ENCODE assay signal across 11 cellular contexts in the genomic region with DNA sequence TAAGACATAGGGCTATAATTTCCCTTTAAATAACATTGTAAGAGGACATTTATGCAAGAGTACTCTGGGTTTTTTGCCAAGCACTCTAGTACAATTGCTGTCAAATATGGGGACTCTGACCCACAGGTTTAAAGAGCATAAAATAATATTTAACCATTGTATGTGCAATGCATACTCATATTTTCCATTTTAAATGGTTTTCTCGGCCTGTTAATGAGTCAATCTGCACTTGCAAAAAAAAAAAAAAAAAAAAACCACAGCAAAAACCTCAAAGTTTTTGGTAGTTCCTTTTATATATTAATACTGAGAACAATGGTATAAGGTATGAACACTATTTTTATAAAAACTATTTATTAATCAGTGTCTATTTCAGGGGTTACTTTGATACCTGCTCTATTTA.
A peak's percentile ranks its signal among the peaks of the same experiment; 100 is the strongest.
DNase-seq lines count a peak whose midpoint lies in the region; ATAC-seq, FAIRE-seq and TF ChIP-seq lines count a peak whose summit lies in the region.
"Had no signal": no experiment of that assay in that cellular context is flagged by ENCODE, and none has a peak within 500 bp of the region (broad histone marks: within the 10 kb centered on the region; RNA-seq: fewer than 3 reads in every experiment).

No MANE protein-coding gene starts in this region.

- ATAC-seq in GM18519 (IDR thresholded peaks at IDR 0.05; ENCODE audit: low FRiP score, unreplicated experiment) = peak; percentile 38
- ATAC-seq in GM21515 (IDR thresholded peaks at IDR 0.05; ENCODE audit: unreplicated experiment) = peak; percentile 48
- peak; percentile 59 for ATAC-seq in HG03378 (IDR thresholded peaks at IDR 0.05; ENCODE audit: unreplicated experiment)
- ATAC-seq: heart right ventricle had no signal

- no peaks in the 10 kb centered on the region for H3K27me3 ChIP-seq in astrocyte (ENCODE audit: insufficient read depth, low read length)
- no peaks in the 10 kb centered on the region for H3K27me3 ChIP-seq in tibial nerve
- H3K27me3 ChIP-seq: heart right ventricle had no signal

- H3K27ac ChIP-seq in astrocyte (ENCODE audit: low read depth, low read length) (no peak overlapping the region), tibial nerve (no peak overlapping the region)
- H3K27ac ChIP-seq: heart right ventricle, VCaP had no signal

- TF ChIP-seq EP300 in tibial nerve (IDR thresholded peaks at IDR 0.05) = no peak

- H3K79me2 ChIP-seq in astrocyte (ENCODE audit: insufficient read depth, low read length) = no peaks in the 10 kb centered on the region

- no peaks in the 10 kb centered on the region for H4K20me1 ChIP-seq in astrocyte (ENCODE audit: insufficient read depth, low read length)

- no peak overlapping the region for H3K27ac Mint-ChIP-seq in astrocyte (ENCODE audit: unreplicated experiment)

- no peaks in the 10 kb centered on the region for H3K36me3 Mint-ChIP-seq in astrocyte (ENCODE audit: low read depth, unreplicated experiment)

- no peak for FAIRE-seq in astrocyte (lab: Jason Lieb, UNC)
- FAIRE-seq in urothelium cell line (lab: Jason Lieb, UNC) = no peak

- TF ChIP-seq CTCF in astrocyte (IDR thresholded peaks at IDR 0.05; ENCODE audit: insufficient read depth, low read depth, low read length) (no peak), tibial nerve (IDR thresholded peaks at IDR 0.05) (no peak)

- H3K4me3 Mint-ChIP-seq in astrocyte (ENCODE audit: unreplicated experiment) = no peak overlapping the region

- H3K4me3 ChIP-seq in astrocyte (ENCODE audit: insufficient read depth, low read depth, low read length) = no peak overlapping the region
- H3K4me3 ChIP-seq in tibial nerve = no peak overlapping the region
- H3K4me3 ChIP-seq: heart right ventricle had no signal

- TF ChIP-seq POLR2A in tibial nerve (IDR thresholded peaks at IDR 0.05) = no peak

- H3K27me3 Mint-ChIP-seq in astrocyte (ENCODE audit: low read depth, unreplicated experiment) = no peaks in the 10 kb centered on the region

- H3K9me3 Mint-ChIP-seq in astrocyte (ENCODE audit: unreplicated experiment) = no peaks in the 10 kb centered on the region

- H3K9me3 ChIP-seq in astrocyte (ENCODE audit: insufficient read depth, low read depth, low read length) (no peaks in the 10 kb centered on the region), tibial nerve (no peaks in the 10 kb centered on the region)
- H3K9me3 ChIP-seq: heart right ventricle had no signal

- H3K36me3 ChIP-seq in astrocyte (ENCODE audit: insufficient read depth, low read length) = no peaks in the 10 kb centered on the region
- H3K36me3 ChIP-seq in tibial nerve = no peaks in the 10 kb centered on the region
- H3K36me3 ChIP-seq: heart right ventricle had no signal

- no peak overlapping the region for H2AFZ ChIP-seq in astrocyte (ENCODE audit: low read depth, low read length)

- H3K9ac ChIP-seq in astrocyte (ENCODE audit: low read length) = no peak overlapping the region

- H3K4me1 Mint-ChIP-seq in astrocyte (ENCODE audit: low read depth, unreplicated experiment) = peaks cover 3% of the 10 kb centered on the region

- H3K4me2 ChIP-seq in astrocyte (ENCODE audit: low read length) = no peak overlapping the region

- H3K4me1 ChIP-seq in astrocyte (ENCODE audit: insufficient read depth, low read length) (no peaks in the 10 kb centered on the region), tibial nerve (peaks cover 0 to 8% (median 0%) of the 10 kb centered on the region in 4 donors)

- WGBS in tibial nerve, 2 donors = 70 to 78% methylated on average over 1 of the region's 1 CpG

- peak; percentile 27 for DNase-seq in astrocyte (ENCODE audit: low read depth)
- no peak for DNase-seq in urothelium cell line (ENCODE audit: low spot score)
- no peak for DNase-seq in tibial nerve (ENCODE audit: low spot score in 2 of 2)
- DNase-seq in NCI-H345 treated with DMSO at 0.1 percent for 48 hours (lab: John Stamatoyannopoulos, UW; ENCODE audit: unreplicated experiment) = no peak
- no peak for DNase-seq in hypothalamus (lab: John Stamatoyannopoulos, UW)
- DNase-seq: EL, heart right ventricle had no signal
